ENCODE assay signal across 19 cellular contexts in the genomic region with DNA sequence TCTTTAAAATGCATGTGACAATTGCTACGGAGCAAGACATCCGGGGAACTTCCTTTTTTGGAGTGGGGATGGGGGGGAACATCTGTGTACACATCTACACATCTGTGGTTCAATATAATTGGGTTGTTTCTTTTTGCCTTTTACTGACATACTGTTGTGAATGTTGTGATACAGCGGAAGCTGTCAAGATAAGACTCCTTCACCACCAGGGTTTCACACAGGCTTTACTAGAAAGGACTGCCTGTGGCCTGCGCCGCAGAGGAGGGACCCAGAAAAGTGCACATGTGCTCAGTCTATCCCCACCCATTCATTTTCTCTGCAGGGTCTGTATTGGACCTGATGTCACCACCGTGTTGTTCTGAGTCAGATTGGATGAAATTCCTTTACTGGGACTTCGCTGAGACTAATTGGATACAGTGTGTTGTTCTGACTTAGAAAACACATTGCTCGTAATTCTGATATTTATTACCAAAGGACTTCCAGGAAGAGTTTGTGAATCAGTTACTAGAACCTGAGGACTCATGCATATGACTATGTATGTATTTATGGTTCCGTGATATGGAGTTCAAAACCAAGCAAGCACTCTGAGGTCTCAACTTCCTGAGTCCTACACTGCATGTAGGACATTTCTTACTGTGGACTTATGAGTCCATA.
DNase-seq lines count a peak whose midpoint lies in the region; ATAC-seq and TF ChIP-seq lines count a peak whose summit lies in the region.
"Had no signal": no experiment of that assay in that cellular context is flagged by ENCODE, and none has a peak within 500 bp of the region (broad histone marks: within the 10 kb centered on the region; RNA-seq: fewer than 3 reads in every experiment).

No MANE protein-coding gene starts in this region.

- no peak overlapping the region for H2BK12ac ChIP-seq in mesenchymal stem cell (ENCODE audit: low read length in 2 of 2)

- ATAC-seq in activated CD4-positive, alpha-beta T cell treated with anti-CD3 and anti-CD28 coated beads for 36 hours: peak; percentile 73
- ATAC-seq in IMR-90 (ENCODE audit: low read depth) (no peak), GM21447 (IDR thresholded peaks at IDR 0.05; ENCODE audit: unreplicated experiment) (no peak)

- peak overlapping the region; percentile 92 for H2BK20ac ChIP-seq in IMR-90 (ENCODE audit: low read depth, low read length)

- H3K18ac ChIP-seq in IMR-90 (ENCODE audit: low read depth, low read length): peak overlapping the region; percentile 63; the same call in 1 of the 2 replicates
- H3K18ac ChIP-seq in mesenchymal stem cell (ENCODE audit: low read depth in 1 of 2, low read length in 2 of 2): no peak overlapping the region

- peak overlapping the region; percentile 51 for H2AK9ac ChIP-seq in IMR-90 (replicated peaks; ENCODE audit: low read depth, low read length, poor library complexity)

- H3K9me3 Mint-ChIP-seq in activated CD4-positive, alpha-beta T cell treated with anti-CD3 and anti-CD28 coated beads for 36 hours (ENCODE audit: low read depth): peaks cover 4% of the 10 kb centered on the region
- H3K9me3 Mint-ChIP-seq in activated T-helper 2 cell treated with anti-CD3 and anti-CD28 coated beads, Interferon-gamma antibody, Interleukin-2, Interleukin-4, amounts not matched to agents 10 μg/mL and 5 μg/mL and 100 μg/mL, durations not matched to agents 14 hours and 24 hours and 36 hours: peaks cover 13% of the 10 kb centered on the region

- no peaks in the 10 kb centered on the region for H3K36me3 Mint-ChIP-seq in activated CD4-positive, alpha-beta T cell treated with anti-CD3 and anti-CD28 coated beads for 36 hours (ENCODE audit: low read depth)
- H3K36me3 Mint-ChIP-seq in activated T-helper 2 cell treated with anti-CD3 and anti-CD28 coated beads, Interferon-gamma antibody, Interleukin-2, Interleukin-4, amounts not matched to agents 10 μg/mL and 5 μg/mL and 100 μg/mL, durations not matched to agents 14 hours and 24 hours and 36 hours (ENCODE audit: low read depth): no peaks in the 10 kb centered on the region

- no peak for TF ChIP-seq POLR2A in IMR-90 (IDR thresholded peaks at IDR 0.05; ENCODE audit: low read depth, low read length)

- WGBS in IMR-90 (ENCODE audit: extremely low coverage in 2 of 2, insufficient read length in 1 of 2), 2 experiments: no CpG with 5 or more reads among the region's 9 CpGs
- WGBS in mesenchymal stem cell: 89% methylated on average over 8 of the region's 9 CpGs

- H3K9ac ChIP-seq in IMR-90 (ENCODE audit: low read depth, low read length) (no peak overlapping the region), mesenchymal stem cell (ENCODE audit: low read length) (no peak overlapping the region)
- H3K9ac ChIP-seq: parathyroid adenoma had no signal

- peaks cover 15% of the 10 kb centered on the region for H3K9me1 ChIP-seq in IMR-90 (ENCODE audit: insufficient read depth, low read length)

- no peak overlapping the region for H3K27ac ChIP-seq in IMR-90 (ENCODE audit: insufficient read depth, low read length)
- peak overlapping the region; percentile 35 for H3K27ac ChIP-seq in mesenchymal stem cell (ENCODE audit: low read length, poor library complexity, severe bottlenecking)
- H3K27ac ChIP-seq: epithelial cell of prostate, SJCRH30, upper lobe of left lung had no signal

- peak overlapping the region; percentile 67; the same call in 1 of the 2 replicates for H3K4ac ChIP-seq in IMR-90 (ENCODE audit: low read depth, low read length)
- no peak overlapping the region for H3K4ac ChIP-seq in mesenchymal stem cell (ENCODE audit: low read depth in 1 of 2, low read length in 2 of 2)

- H3K4me1 ChIP-seq in IMR-90 (ENCODE audit: control insufficient read depth, insufficient read depth, low read length) (peaks cover 15% of the 10 kb centered on the region), mesenchymal stem cell (ENCODE audit: control insufficient read depth, insufficient read depth, low read depth, low read length) (peaks cover 8% of the 10 kb centered on the region)
- H3K4me1 ChIP-seq: SJCRH30 had no signal

- CTCF ChIA-PET in activated CD4-positive, alpha-beta T cell treated with anti-CD3 and anti-CD28 coated beads for 36 hours (lab: Charles Lee): no interaction called here
- CTCF ChIA-PET in IMR-90 (lab: Yijun Ruan, JAX): no interaction called here

- dilution Hi-C loops in IMR-90 (cut with HindIII; ENCODE audit: low sequenced_read_pairs, unreplicated experiment): no loop called here

- H3K27me3 ChIP-seq in IMR-90 (ENCODE audit: control insufficient read depth, insufficient read depth, low read length): no peaks in the 10 kb centered on the region
- H3K27me3 ChIP-seq in mesenchymal stem cell (ENCODE audit: control insufficient read depth in 1 of 2, insufficient read depth in 1 of 2, low read length in 2 of 2): no peaks in the 10 kb centered on the region
- H3K27me3 ChIP-seq: SJCRH30, upper lobe of left lung had no signal

- peak overlapping the region; percentile 36; the same call in 1 of the 2 replicates for H2AK5ac ChIP-seq in IMR-90 (ENCODE audit: low read depth, low read length)
- H2AK5ac ChIP-seq in mesenchymal stem cell (ENCODE audit: low read length, severe bottlenecking): no peak overlapping the region

- POLR2A ChIA-PET in activated CD4-positive, alpha-beta T cell treated with anti-CD3 and anti-CD28 coated beads for 36 hours (lab: Charles Lee): no interaction called here
- POLR2A ChIA-PET in IMR-90 (lab: Charles Lee; ENCODE audit: unreplicated experiment): interaction anchor here (1.0 kb wide), 1 partner anchor 242 kb away, joined by 3 read pairs; no protein-coding TSS in a partner anchor

- peaks cover 15% of the 10 kb centered on the region for H3K4me1 Mint-ChIP-seq in activated CD4-positive, alpha-beta T cell treated with anti-CD3 and anti-CD28 coated beads for 36 hours
- H3K4me1 Mint-ChIP-seq in activated T-helper 2 cell treated with anti-CD3 and anti-CD28 coated beads, Interferon-gamma antibody, Interleukin-2, Interleukin-4, amounts not matched to agents 10 μg/mL and 5 μg/mL and 100 μg/mL, durations not matched to agents 14 hours and 24 hours and 36 hours (ENCODE audit: low read depth): peaks cover 18% of the 10 kb centered on the region

- H3K27ac Mint-ChIP-seq in activated CD4-positive, alpha-beta T cell treated with anti-CD3 and anti-CD28 coated beads for 36 hours: no peak overlapping the region
- peak overlapping the region; percentile 70 for H3K27ac Mint-ChIP-seq in activated T-helper 2 cell treated with anti-CD3 and anti-CD28 coated beads, Interferon-gamma antibody, Interleukin-2, Interleukin-4, amounts not matched to agents 10 μg/mL and 5 μg/mL and 100 μg/mL, durations not matched to agents 14 hours and 24 hours and 36 hours
- H3K27ac Mint-ChIP-seq: activated B cell treated with CpG ODN at 0.5 μM for 24 hours had no signal

- intact Hi-C loops in activated CD4-positive, alpha-beta T cell treated with anti-CD3 and anti-CD28 coated beads for 36 hours (cut with DNase I, micrococcal nuclease): no loop called here
- intact Hi-C loops in IMR-90 (cut with micrococcal nuclease): no loop called here
- intact Hi-C loops in activated T-helper 2 cell treated with anti-CD3 and anti-CD28 coated beads, Interferon-gamma antibody, Interleukin-2, Interleukin-4, amounts not matched to agents 10 μg/mL and 5 μg/mL and 100 μg/mL, durations not matched to agents 14 hours and 24 hours and 36 hours (cut with micrococcal nuclease): loop anchor here (2.0 kb wide), 1 partner anchor 20 kb away; no protein-coding TSS in a partner anchor

- TF ChIP-seq RAD21 in IMR-90 (IDR thresholded peaks at IDR 0.05; ENCODE audit: low read length): no peak

- peak overlapping the region; percentile 43 for H4K5ac ChIP-seq in IMR-90 (ENCODE audit: low read depth, low read length)

- H2BK15ac ChIP-seq in IMR-90 (ENCODE audit: low read depth, low read length) (peak overlapping the region; percentile 77; the same call in 1 of the 3 replicates), mesenchymal stem cell (ENCODE audit: low read depth, poor library complexity, severe bottlenecking) (no peak overlapping the region)

- DNase-seq in activated CD4-positive, alpha-beta T cell treated with anti-CD3 and anti-CD28 coated beads for 36 hours: peak; percentile 9
- DNase-seq in activated CD4-positive, alpha-beta T cell treated with anti-CD3 and anti-CD28 coated beads, Interleukin-2, amount 50 U/mL, for 1 hour: no peak
- peak; percentile 61 for DNase-seq in IMR-90
- no peak for DNase-seq in activated T-helper 2 cell treated with anti-CD3 and anti-CD28 coated beads, Interferon-gamma antibody, Interleukin-2, Interleukin-4, amounts not matched to agents 10 μg/mL and 5 μg/mL and 100 μg/mL, durations not matched to agents 14 hours and 24 hours and 36 hours (ENCODE audit: low spot score)
- DNase-seq in mesenchymal stem cell: no peak
- DNase-seq in UCSD-AML1 (lab: John Stamatoyannopoulos, UW; ENCODE audit: unreplicated experiment): no peak
- no peak for DNase-seq in cerebellum (ENCODE audit: low spot score)
- DNase-seq: ACHN; activated B cell treated with CpG ODN at 0.5 μM for 24 hours; activated effector memory CD4-positive, alpha-beta T cell treated with anti-CD3 and anti-CD28 coated beads, Interleukin-2, amount 50 U/mL, for 16 hours; central memory CD4-positive, alpha-beta T cell; DMS79 treated with DMSO at 0.1 percent for 48 hours; NCI-H1930; SJCRH30; stimulated activated CD8-positive, alpha-beta memory T cell treated with anti-CD3 and anti-CD28 coated beads, Interleukin-4, amount 100 ng/mL, for 48 hours; upper lobe of left lung had no signal

- H3K14ac ChIP-seq in IMR-90 (replicated peaks; ENCODE audit: low read depth, low read length): peak overlapping the region; percentile 61; the same call in 1 of the 2 replicates
- no peak overlapping the region for H3K14ac ChIP-seq in mesenchymal stem cell (ENCODE audit: low read length in 2 of 2)

- peak overlapping the region; percentile 20 for H2BK5ac ChIP-seq in IMR-90 (ENCODE audit: low read depth, low read length, poor library complexity, severe bottlenecking)
- no peak overlapping the region for H2BK5ac ChIP-seq in mesenchymal stem cell (ENCODE audit: low read depth, low read length, poor library complexity, severe bottlenecking)

- no peak overlapping the region for H3K4me3 Mint-ChIP-seq in activated CD4-positive, alpha-beta T cell treated with anti-CD3 and anti-CD28 coated beads for 36 hours
- H3K4me3 Mint-ChIP-seq in activated T-helper 2 cell treated with anti-CD3 and anti-CD28 coated beads, Interferon-gamma antibody, Interleukin-2, Interleukin-4, amounts not matched to agents 10 μg/mL and 5 μg/mL and 100 μg/mL, durations not matched to agents 14 hours and 24 hours and 36 hours (ENCODE audit: low read depth): no peak overlapping the region
- H3K4me3 Mint-ChIP-seq: activated B cell treated with CpG ODN at 0.5 μM for 24 hours had no signal

- no peaks in the 10 kb centered on the region for H4K20me1 ChIP-seq in IMR-90 (ENCODE audit: insufficient read depth, low read length)

- H2AFZ ChIP-seq in IMR-90 (replicated peaks; ENCODE audit: low read length, poor library complexity) (peak overlapping the region; percentile 70), mesenchymal stem cell (ENCODE audit: low read depth, low read length) (no peak overlapping the region)

- H3K4me2 ChIP-seq in IMR-90 (ENCODE audit: low read depth, low read length) (no peak overlapping the region), mesenchymal stem cell (ENCODE audit: low read length, poor library complexity, severe bottlenecking) (no peak overlapping the region)

- H2BK120ac ChIP-seq in IMR-90 (ENCODE audit: low read depth, low read length): peak overlapping the region; percentile 59
- no peak overlapping the region for H2BK120ac ChIP-seq in mesenchymal stem cell (ENCODE audit: low read depth, low read length)

- H3K79me1 ChIP-seq in IMR-90 (ENCODE audit: low read depth in 1 of 2, low read length in 2 of 2): 0 out of 4 replicates have a peak, but pooled peaks cover 0 to 6% of the 10 kb centered on the region in 2 experiments
- no peaks in the 10 kb centered on the region for H3K79me1 ChIP-seq in mesenchymal stem cell (replicated peaks; ENCODE audit: low read length, poor library complexity, severe bottlenecking)

- H4K91ac ChIP-seq in IMR-90 (ENCODE audit: insufficient read depth, low read depth, low read length): peak overlapping the region; percentile 37; the same call in 1 of the 2 replicates
- no peak overlapping the region for H4K91ac ChIP-seq in mesenchymal stem cell (ENCODE audit: low read length)

- no TSS peak for BruUV-seq in IMR-90 (replicated peaks; lab: Mats Ljungman, UMichigan)

- H3K27me3 Mint-ChIP-seq in activated CD4-positive, alpha-beta T cell treated with anti-CD3 and anti-CD28 coated beads for 36 hours: peaks cover 2% of the 10 kb centered on the region
- no peaks in the 10 kb centered on the region for H3K27me3 Mint-ChIP-seq in activated T-helper 2 cell treated with anti-CD3 and anti-CD28 coated beads, Interferon-gamma antibody, Interleukin-2, Interleukin-4, amounts not matched to agents 10 μg/mL and 5 μg/mL and 100 μg/mL, durations not matched to agents 14 hours and 24 hours and 36 hours (ENCODE audit: low read depth)
- H3K27me3 Mint-ChIP-seq: activated B cell treated with CpG ODN at 0.5 μM for 24 hours had no signal

- no peaks in the 10 kb centered on the region for H3K36me3 ChIP-seq in IMR-90 (ENCODE audit: control insufficient read depth, insufficient read depth, low read length)
- no peaks in the 10 kb centered on the region for H3K36me3 ChIP-seq in mesenchymal stem cell (ENCODE audit: control insufficient read depth in 1 of 2, insufficient read depth in 2 of 2, low read depth in 1 of 2, low read length in 2 of 2)
- H3K36me3 ChIP-seq: SJCRH30, upper lobe of left lung had no signal

- H3K23ac ChIP-seq in IMR-90 (ENCODE audit: low read depth, low read length) (0 out of 2 replicates have a peak overlapping the region, but pooled peaks have one; percentile 16), mesenchymal stem cell (ENCODE audit: low read length in 2 of 2) (no peak overlapping the region)

- H3K9me3 ChIP-seq in IMR-90 (ENCODE audit: control insufficient read depth, insufficient read depth, low read length) (peaks cover 2% of the 10 kb centered on the region), mesenchymal stem cell (ENCODE audit: control insufficient read depth, low read length) (no peaks in the 10 kb centered on the region)
- H3K9me3 ChIP-seq: SJCRH30, upper lobe of left lung had no signal

- in situ Hi-C loops in IMR-90 (cut with MboI; ENCODE audit: low sequenced_read_pairs): loop anchor here (10.0 kb wide), 1 partner anchor 242 kb away; no protein-coding TSS in a partner anchor

- no peak for TF ChIP-seq CTCF in IMR-90 (conservative IDR thresholded peaks at IDR 0.05; ENCODE audit: low read depth, low read length)

- no peak overlapping the region for H3K4me3 ChIP-seq in IMR-90 (ENCODE audit: insufficient read depth, low read depth, low read length)
- no peak overlapping the region for H3K4me3 ChIP-seq in mesenchymal stem cell (ENCODE audit: insufficient read depth in 1 of 2, low read depth in 1 of 2, low read length in 2 of 2)
- H3K4me3 ChIP-seq: SJCRH30, upper lobe of left lung had no signal

- H3K56ac ChIP-seq in IMR-90 (ENCODE audit: extremely low read depth, insufficient read depth, low read length): no peak overlapping the region

- peak overlapping the region in 1 of 2 experiments; percentile 57; a peak in 2 of 4 replicates for H4K8ac ChIP-seq in IMR-90 (ENCODE audit: low read depth in 2 of 2, low read length in 2 of 2)
- H4K8ac ChIP-seq in mesenchymal stem cell (ENCODE audit: low read length): no peak overlapping the region

Comparison
In these comparisons a context has a peak if more than half of its experiments do, and no peak if none do; other contexts are left out.
1. DNase-seq: peak in activated CD4-positive, alpha-beta T cell treated with anti-CD3 and anti-CD28 coated beads for 36 hours (single experiment) and IMR-90 (single experiment); none in activated CD4-positive, alpha-beta T cell treated with anti-CD3 and anti-CD28 coated beads, Interleukin-2, amount 50 U/mL, for 1 hour (single experiment), activated T-helper 2 cell treated with anti-CD3 and anti-CD28 coated beads, Interferon-gamma antibody, Interleukin-2, Interleukin-4, amounts not matched to agents 10 μg/mL and 5 μg/mL and 100 μg/mL, durations not matched to agents 14 hours and 24 hours and 36 hours (single experiment), mesenchymal stem cell (single experiment), UCSD-AML1 (single experiment) and cerebellum (single experiment).